ENCODE assay signal across 8 cellular contexts in the genomic region with DNA sequence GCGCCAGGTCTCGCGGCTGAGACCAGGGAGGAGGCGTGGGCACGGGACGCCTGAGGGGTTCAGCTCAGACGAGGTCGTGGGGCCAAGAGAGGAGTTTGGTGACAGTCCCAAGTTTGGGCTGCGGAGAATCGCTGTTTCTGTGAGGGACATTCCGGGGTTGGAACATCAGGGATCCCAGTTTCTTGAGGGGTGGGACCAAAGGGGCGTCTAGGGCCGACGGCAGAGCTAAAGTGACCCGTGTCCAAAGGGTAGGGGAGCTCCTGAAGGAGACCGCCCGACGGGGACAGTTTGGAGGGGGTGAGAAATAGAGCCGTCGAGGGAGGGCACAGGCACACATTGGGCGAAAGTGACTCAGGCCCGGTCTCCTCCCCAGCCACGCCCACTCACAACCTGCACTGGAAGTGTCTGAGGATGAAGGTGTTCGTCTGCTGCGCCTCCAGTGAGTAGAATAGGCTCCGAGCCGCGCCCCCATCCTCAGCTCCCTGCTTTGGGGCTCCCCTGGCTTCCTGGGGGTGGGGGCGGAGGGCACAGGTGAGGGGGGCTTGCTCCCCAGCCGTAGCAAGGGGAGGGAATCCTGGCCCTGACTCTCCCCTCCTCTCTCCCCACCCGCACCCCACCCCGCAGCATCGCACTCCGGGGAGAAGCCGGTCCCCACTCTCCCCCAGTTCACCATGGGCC. TPM values are rescaled to one million over a fixed set of nuclear protein-coding genes. Genes with fewer than 3 reads are reported as not detected.
DNase-seq lines count a peak whose midpoint lies in the region; ATAC-seq and TF ChIP-seq lines count a peak whose summit lies in the region.

No MANE protein-coding gene starts in this region.

- H3K27me3 Mint-ChIP-seq in activated CD4-positive, alpha-beta memory T cell treated with anti-CD3 and anti-CD28 coated beads, Interleukin-2, amount 10 ng/mL, durations not matched to agents 7 days and 5 days, result peaks cover 32% of the 10 kb centered on the region

- CTCF ChIA-PET in activated CD4-positive, alpha-beta memory T cell treated with anti-CD3 and anti-CD28 coated beads, Interleukin-2, amount 10 ng/mL, durations not matched to agents 7 days and 5 days (lab: Charles Lee), result interaction anchor here (0.7 to 3.9 kb wide), 44 partner anchors 9 to 606 kb away, joined by 3 to 121 read pairs (median 4); a partner anchor contains a TSS

- H3K4me2 ChIP-seq in DND-41 (ENCODE audit: insufficient read depth, low read length), result peak overlapping the region; percentile 84

- H3K9me3 Mint-ChIP-seq in activated CD4-positive, alpha-beta memory T cell treated with anti-CD3 and anti-CD28 coated beads, Interleukin-2, amount 10 ng/mL, durations not matched to agents 7 days and 5 days, result no peaks in the 10 kb centered on the region

- H3K27ac ChIP-seq in DND-41 (ENCODE audit: low read length), result peak overlapping the region; percentile 77

- peaks cover 30% of the 10 kb centered on the region for H3K27me3 ChIP-seq in DND-41 (ENCODE audit: insufficient read depth, low read length, poor library complexity)
- H3K27me3 ChIP-seq in mucosa of stomach (ENCODE audit: control insufficient read depth, insufficient read depth, low read length), result peaks cover 40% of the 10 kb centered on the region

- H3K27ac Mint-ChIP-seq in activated CD4-positive, alpha-beta memory T cell treated with anti-CD3 and anti-CD28 coated beads, Interleukin-2, amount 10 ng/mL, durations not matched to agents 7 days and 5 days, result peak overlapping the region; percentile 82

- TF ChIP-seq CTCF in DND-41 (IDR thresholded peaks at IDR 0.05; ENCODE audit: borderline replicate concordance, extremely low read depth, low read length, poor library complexity, severe bottlenecking), result no peak

- POLR2A ChIA-PET in activated CD4-positive, alpha-beta memory T cell treated with anti-CD3 and anti-CD28 coated beads, Interleukin-2, amount 10 ng/mL, durations not matched to agents 7 days and 5 days (lab: Charles Lee), result interaction anchor here (0.9 to 2.6 kb wide), 15 partner anchors 10 to 149 kb away, joined by 3 to 18 read pairs (median 4); a partner anchor contains a TSS

- no peaks in the 10 kb centered on the region for H3K36me3 Mint-ChIP-seq in activated CD4-positive, alpha-beta memory T cell treated with anti-CD3 and anti-CD28 coated beads, Interleukin-2, amount 10 ng/mL, durations not matched to agents 7 days and 5 days (ENCODE audit: low read depth)

- H3K4me3 ChIP-seq in DND-41 (ENCODE audit: low read depth in 1 of 2, low read length in 2 of 2) (peak overlapping the region; percentile 23 to 75; a peak in 3 of 4 replicates), mucosa of stomach (ENCODE audit: low read length) (peak overlapping the region; percentile 87)

- peak overlapping the region; percentile 90 for H3K4me3 Mint-ChIP-seq in activated CD4-positive, alpha-beta memory T cell treated with anti-CD3 and anti-CD28 coated beads, Interleukin-2, amount 10 ng/mL, durations not matched to agents 7 days and 5 days

- H3K4me1 ChIP-seq in DND-41 (ENCODE audit: insufficient read depth, low read length), result peaks cover 34% of the 10 kb centered on the region
- peaks cover 52% of the 10 kb centered on the region for H3K4me1 ChIP-seq in mucosa of stomach (ENCODE audit: control insufficient read depth, insufficient read depth, low read length)

- H3K4me1 Mint-ChIP-seq in activated CD4-positive, alpha-beta memory T cell treated with anti-CD3 and anti-CD28 coated beads, Interleukin-2, amount 10 ng/mL, durations not matched to agents 7 days and 5 days, result peaks cover 43% of the 10 kb centered on the region

- no peaks in the 10 kb centered on the region for H3K9me3 ChIP-seq in DND-41 (ENCODE audit: insufficient read depth, low read length, severe bottlenecking)
- no peaks in the 10 kb centered on the region for H3K9me3 ChIP-seq in mucosa of stomach (ENCODE audit: control insufficient read depth, low read length)

- peaks cover 21% of the 10 kb centered on the region; the same call in 1 of the 2 replicates for H4K20me1 ChIP-seq in DND-41 (ENCODE audit: insufficient read depth, low read length)

- DNase-seq in DND-41 (peak; percentile 55), MV-4-11 (lab: John Stamatoyannopoulos, UW) (peak; percentile 31)
- peak; percentile 76 for DNase-seq in activated CD4-positive, alpha-beta memory T cell treated with anti-CD3 and anti-CD28 coated beads, Interleukin-2, amount 10 ng/mL, durations not matched to agents 7 days and 5 days
- DNase-seq in effector CD8-positive, alpha-beta T cell (lab: John Stamatoyannopoulos, UW), result peak; percentile 56
- DNase-seq in stimulated activated CD8-positive, alpha-beta memory T cell treated with anti-CD3 and anti-CD28 coated beads, Interleukin-7, amount 100 ng/mL, for 4 hours (ENCODE audit: low read depth in 2 of 2), result peak; percentile 77 to 78

- 0 out of 3 replicates have a peak, but pooled peaks have one; percentile 7 for ATAC-seq in DND-41 (ENCODE audit: insufficient read depth, low read depth)
- ATAC-seq in HG03442 (IDR thresholded peaks at IDR 0.05; ENCODE audit: unreplicated experiment), result no peak
- no peak for ATAC-seq in HG02840 (IDR thresholded peaks at IDR 0.05; ENCODE audit: low FRiP score, unreplicated experiment)

- H3K9ac ChIP-seq in DND-41 (ENCODE audit: low read depth, low read length), result peak overlapping the region; percentile 59
- peak overlapping the region; percentile 77 for H3K9ac ChIP-seq in mucosa of stomach (ENCODE audit: low read length)

- H2AFZ ChIP-seq in DND-41 (ENCODE audit: low read depth, low read length), result peak overlapping the region; percentile 92

- H3K79me2 ChIP-seq in DND-41 (ENCODE audit: insufficient read depth, low read length), result no peaks in the 10 kb centered on the region

- H3K36me3 ChIP-seq in DND-41 (ENCODE audit: insufficient read depth, low read length), result peaks cover 2% of the 10 kb centered on the region; the same call in 1 of the 2 replicates
- H3K36me3 ChIP-seq in mucosa of stomach (ENCODE audit: control insufficient read depth, insufficient read depth, low read length), result no peaks in the 10 kb centered on the region

RNA-seq across cellular contexts. Expression of a gene that starts 7.0 kb away (rescaled TPM):
- 1 to 10 TPM; 3.9 to 4.9 TPM for total RNA-seq in activated CD4-positive, alpha-beta memory T cell treated with anti-CD3 and anti-CD28 coated beads, Interleukin-2, amount 10 ng/mL, durations not matched to agents 7 days and 5 days

RNA-seq across cellular contexts. Expression of a gene that starts 22.1 kb away (rescaled TPM):
- total RNA-seq in activated CD4-positive, alpha-beta memory T cell treated with anti-CD3 and anti-CD28 coated beads, Interleukin-2, amount 10 ng/mL, durations not matched to agents 7 days and 5 days, result 1 to 10 TPM; 6.6 to 8.5 TPM

RNA-seq across cellular contexts. Expression of a gene that starts 34.5 kb away (rescaled TPM):
- 10 to 100 TPM; 73.9 to 76.4 TPM for total RNA-seq in activated CD4-positive, alpha-beta memory T cell treated with anti-CD3 and anti-CD28 coated beads, Interleukin-2, amount 10 ng/mL, durations not matched to agents 7 days and 5 days

RNA-seq across cellular contexts. Expression of a gene that starts 42.0 kb away (rescaled TPM):
- not detected for total RNA-seq in activated CD4-positive, alpha-beta memory T cell treated with anti-CD3 and anti-CD28 coated beads, Interleukin-2, amount 10 ng/mL, durations not matched to agents 7 days and 5 days

RNA-seq across cellular contexts. Expression of a gene that starts 50.0 kb away (rescaled TPM):
- 10 to 100 TPM; 50.4 to 52.6 TPM for total RNA-seq in activated CD4-positive, alpha-beta memory T cell treated with anti-CD3 and anti-CD28 coated beads, Interleukin-2, amount 10 ng/mL, durations not matched to agents 7 days and 5 days
